ENCODE assay signal across 3 cellular contexts in genomic region chr9:127232833-127233549, GRCh38.
TF ChIP-seq lines count a peak whose summit lies in the region.

No MANE protein-coding gene starts in this region.

TF ChIP-seq in A549, 52 proteins besides CTCF, POLR2A, EP300 and RAD21:
- TF ChIP-seq MAZ (IDR thresholded peaks at IDR 0.05; ENCODE audit: borderline replicate concordance, low read depth, low read length) (no peak), USF2 (IDR thresholded peaks at IDR 0.05) (peak; percentile 32; the same call in 1 of the 2 replicates)

TF ChIP-seq in SK-N-SH, 30 proteins besides CTCF, POLR2A, EP300 and RAD21:
- TF ChIP-seq USF1 (IDR thresholded peaks at IDR 0.05; ENCODE audit: borderline replicate concordance, low read depth) (peak; percentile 56; the same call in 1 of the 2 replicates), MEF2A (IDR thresholded peaks at IDR 0.05; ENCODE audit: borderline replicate concordance, low read depth) (no peak)

TF ChIP-seq in H1, 55 proteins besides CTCF, POLR2A, EP300 and RAD21:
- TF ChIP-seq USF2 (IDR thresholded peaks at IDR 0.05; ENCODE audit: low read length) (peak; percentile 60), YY1 (IDR thresholded peaks at IDR 0.05; ENCODE audit: low read depth, low read length) (no peak)
